In the genomic region with DNA sequence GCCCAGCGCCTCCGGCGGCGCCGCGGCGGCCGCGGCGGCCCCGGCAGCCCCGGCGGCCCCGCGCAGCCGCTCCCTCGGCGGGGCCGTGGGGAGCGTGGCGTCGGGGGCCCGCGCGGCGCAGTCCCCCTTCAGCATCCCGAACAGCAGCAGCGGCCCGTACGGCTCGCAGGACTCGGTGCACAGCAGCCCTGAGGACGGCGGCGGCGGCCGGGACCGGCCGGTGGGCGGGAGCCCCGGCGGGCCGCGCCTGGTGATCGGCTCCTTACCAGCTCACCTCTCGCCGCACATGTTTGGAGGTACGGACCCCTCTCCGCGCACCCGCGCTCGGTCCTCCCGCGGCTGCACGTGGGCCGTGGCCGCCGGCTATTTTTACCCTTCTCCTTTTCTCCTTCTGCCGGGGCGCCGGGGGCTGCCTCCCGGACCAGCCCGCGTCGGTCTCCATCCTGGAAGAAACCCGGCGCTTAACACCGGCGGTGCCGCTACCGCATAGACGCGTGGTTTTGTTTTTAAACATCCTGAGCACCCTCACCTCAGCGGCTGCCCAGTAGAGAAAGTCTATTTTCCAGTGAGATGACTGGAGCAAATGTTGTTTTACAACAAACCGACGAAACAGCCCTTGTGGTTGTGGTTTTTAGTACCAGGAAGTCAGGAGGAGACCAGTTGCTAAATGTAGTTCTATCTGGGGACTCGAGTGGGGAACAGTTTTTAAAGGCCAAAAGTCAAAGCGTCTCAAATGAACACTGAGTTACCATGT, we compare ENCODE assay signal across 8 cellular contexts. TPM values are rescaled to one million over a fixed set of nuclear protein-coding genes. Genes with fewer than 3 reads are reported as not detected.
A peak's percentile ranks its signal among the peaks of the same experiment; 100 is the strongest.
DNase-seq lines count a peak whose midpoint lies in the region; ATAC-seq and TF ChIP-seq lines count a peak whose summit lies in the region.

No MANE protein-coding gene starts in this region.

- DNase-seq in NCI-H510A (lab: John Stamatoyannopoulos, UW) (peak; percentile 12), NCI-H510A treated with DMSO at 0.1 percent for 48 hours (lab: John Stamatoyannopoulos, UW) (no peak), NOMO-1 (lab: John Stamatoyannopoulos, UW; ENCODE audit: unreplicated experiment in 2 of 2) (peak; percentile 83 to 95), activated T-cell treated with anti-CD3 and anti-CD28 coated beads for 48 hours (ENCODE audit: low read depth) (peak; percentile 50), fibroblast of gingiva (ENCODE audit: low read depth) (peak; percentile 64), nephron progenitor cell (peak; percentile 46), suprapubic skin (ENCODE audit: low spot score in 2 of 2) (peak in 1 of 2 donors; percentile 67)

- peaks cover 48% of the 10 kb centered on the region for H3K4me1 Mint-ChIP-seq in nephron progenitor cell

- 0% methylated on average over 41 of the region's 79 CpGs for WGBS in suprapubic skin

- ATAC-seq in HG02885 (IDR thresholded peaks at IDR 0.05; ENCODE audit: poor library complexity, unreplicated experiment): peak; percentile 5

- no peak for TF ChIP-seq EP300 in suprapubic skin (IDR thresholded peaks at IDR 0.05)

- H3K4me3 ChIP-seq in suprapubic skin: peak overlapping the region; percentile 89

- H3K4me3 Mint-ChIP-seq in nephron progenitor cell: peak overlapping the region; percentile 97

- no peaks in the 10 kb centered on the region for H3K27me3 Mint-ChIP-seq in nephron progenitor cell (ENCODE audit: low read depth, poor library complexity)

- H3K36me3 Mint-ChIP-seq in nephron progenitor cell (ENCODE audit: low read depth): no peaks in the 10 kb centered on the region

- H3K4me1 ChIP-seq in suprapubic skin: peaks cover 56% of the 10 kb centered on the region

- peaks cover under 1% of the 10 kb centered on the region for H3K9me3 Mint-ChIP-seq in nephron progenitor cell

- H3K36me3 ChIP-seq in suprapubic skin: no peaks in the 10 kb centered on the region

- H3K27me3 ChIP-seq in suprapubic skin: no peaks in the 10 kb centered on the region

- H3K27ac Mint-ChIP-seq in nephron progenitor cell: peak overlapping the region; percentile 95

- peak overlapping the region; percentile 100 for H3K27ac ChIP-seq in suprapubic skin

- no peak for TF ChIP-seq CTCF in nephron progenitor cell (IDR thresholded peaks at IDR 0.05)
- TF ChIP-seq CTCF in suprapubic skin (IDR thresholded peaks at IDR 0.05): no peak

- peak in 1 of 2 donors; percentile 33 for TF ChIP-seq POLR2A in suprapubic skin (IDR thresholded peaks at IDR 0.05)

- no peaks in the 10 kb centered on the region for H3K9me3 ChIP-seq in suprapubic skin

RNA-seq across cellular contexts. Expression of gene ZNRF2, which starts 1.3 kb away (rescaled TPM):
- 10 to 100 TPM; 23.8 to 39.3 (median 34.6) TPM for total RNA-seq in suprapubic skin
